In genomic region chr16:56438042-56438441, GRCh38 we compare ENCODE assay signal across 28 cellular contexts.
"Had no signal": no experiment of that assay in that cellular context is flagged by ENCODE, and none has a peak within 500 bp of the region (broad histone marks: within the 10 kb centered on the region; RNA-seq: fewer than 3 reads in every experiment).

No MANE protein-coding gene starts in this region.

- H3K27me3 Mint-ChIP-seq: memory B cell; naive thymus-derived CD4-positive, alpha-beta T cell had no signal

- ATAC-seq: foreskin keratinocyte; gastroesophageal sphincter; heart left ventricle; left lobe of liver; mucosa of descending colon; naive thymus-derived CD4-positive, alpha-beta T cell; sciatic nerve had no signal

- H3K4me3 Mint-ChIP-seq: memory B cell; mesothelial cell of epicardium; naive thymus-derived CD4-positive, alpha-beta T cell; nephron; neural progenitor cell had no signal

- DNase-seq: cortex of kidney; foreskin keratinocyte; heart left ventricle; kidney; mucosa of descending colon; naive thymus-derived CD4-positive, alpha-beta T cell; stimulated activated CD4-positive, alpha-beta T cell treated with anti-CD3 and anti-CD28 coated beads, Interleukin-12 subunit alpha, Interleukin-12 subunit beta, amount 100 ng/mL, for 4 hours; stimulated activated CD4-positive, alpha-beta T cell treated with anti-CD3 and anti-CD28 coated beads, Interleukin-1b, Interleukin-23, amount 100 ng/mL, for 48 hours; stimulated activated CD4-positive, alpha-beta T cell treated with anti-CD3 and anti-CD28 coated beads, Interleukin-4, amount 100 ng/mL, for 1 hour; stimulated activated CD8-positive, alpha-beta memory T cell treated with anti-CD3 and anti-CD28 coated beads, Interleukin-4, amount 100 ng/mL, for 48 hours; stimulated activated naive CD4-positive, alpha-beta T cell treated with Interleukin-2 at 50 U/mL for 16 hours; stomach; thyroid gland; trophoblast cell had no signal

- H3K4me1 ChIP-seq: esophagus muscularis mucosa, foreskin keratinocyte, gastroesophageal sphincter, neural progenitor cell, parathyroid adenoma, prostate gland, stomach, thyroid gland, vagina had no signal

- H3K27ac ChIP-seq: esophagus muscularis mucosa, foreskin keratinocyte, gastroesophageal sphincter, heart left ventricle, hepatocyte, neural progenitor cell, parathyroid adenoma, prostate gland, right atrium auricular region, stomach, thyroid gland, vagina had no signal

- H3K4me1 Mint-ChIP-seq: memory B cell, mesothelial cell of epicardium, nephron, neural progenitor cell had no signal

- H3K9ac ChIP-seq: neural progenitor cell, parathyroid adenoma had no signal

- H3K27me3 ChIP-seq: esophagus muscularis mucosa, foreskin keratinocyte, gastroesophageal sphincter, heart left ventricle, hepatocyte, neural progenitor cell, right atrium auricular region, stomach, thyroid gland, vagina had no signal

- H3K9me3 Mint-ChIP-seq: memory B cell; mesothelial cell of epicardium; naive thymus-derived CD4-positive, alpha-beta T cell; nephron; neural progenitor cell had no signal

- H3K4me3 ChIP-seq: esophagus muscularis mucosa, gastroesophageal sphincter, heart left ventricle, hepatocyte, mucosa of descending colon, neural progenitor cell, prostate gland, right atrium auricular region, smooth muscle cell, stomach, thyroid gland, vagina had no signal

- H2AFZ ChIP-seq: hepatocyte, neural progenitor cell, parathyroid adenoma had no signal

- H3K9me3 ChIP-seq: esophagus muscularis mucosa, gastroesophageal sphincter, heart left ventricle, mucosa of descending colon, prostate gland, right atrium auricular region, stomach, thyroid gland, vagina had no signal

- H3K4me2 ChIP-seq: hepatocyte, neural progenitor cell, smooth muscle cell had no signal

- H3K27ac Mint-ChIP-seq: memory B cell, mesothelial cell of epicardium, nephron, neural progenitor cell had no signal

- H3K36me3 ChIP-seq: prostate gland had no signal
